ENCODE assay signal across 26 cellular contexts in genomic region chr12:95830335-95831089, GRCh38. TPM values are rescaled to one million over a fixed set of nuclear protein-coding genes. Genes with fewer than 3 reads are reported as not detected.
A peak's percentile ranks its signal among the peaks of the same experiment; 100 is the strongest.
DNase-seq lines count a peak whose midpoint lies in the region; ATAC-seq, FAIRE-seq and TF ChIP-seq lines count a peak whose summit lies in the region.
"Had no signal": no experiment of that assay in that cellular context is flagged by ENCODE, and none has a peak within 500 bp of the region (broad histone marks: within the 10 kb centered on the region; RNA-seq: fewer than 3 reads in every experiment).

No MANE protein-coding gene starts in this region.

- no peak overlapping the region for H3K4me3 Mint-ChIP-seq in activated naive CD4-positive, alpha-beta T cell treated with anti-CD3 and anti-CD28 coated beads for 36 hours
- H3K4me3 Mint-ChIP-seq in activated T-helper 17 cell treated with anti-CD3 and anti-CD28 coated beads, Interleukin-2, amount 50 U/mL, for 72 hours, result no peak overlapping the region
- H3K4me3 Mint-ChIP-seq: CD4-positive, alpha-beta T cell had no signal

- ATAC-seq in activated naive CD4-positive, alpha-beta T cell treated with anti-CD3 and anti-CD28 coated beads, Interleukin-2, amount 50 U/mL, for 72 hours, result peak; percentile 28 to 88
- ATAC-seq in HG02610 (IDR thresholded peaks at IDR 0.05; ENCODE audit: unreplicated experiment), result peak; percentile 79
- peak; percentile 88 for ATAC-seq in activated T-helper 17 cell treated with anti-CD3 and anti-CD28 coated beads, Interleukin-2, amount 50 U/mL, for 72 hours (replicated peaks)
- ATAC-seq in GM21367 (IDR thresholded peaks at IDR 0.05; ENCODE audit: unreplicated experiment), result no peak
- ATAC-seq: A549, HCT116 had no signal

- DNase-seq in activated naive CD4-positive, alpha-beta T cell treated with anti-CD3 and anti-CD28 coated beads, Interleukin-2, amount 50 U/mL, for 72 hours (ENCODE audit: low spot score in 2 of 2), result no peak
- DNase-seq in activated naive CD4-positive, alpha-beta T cell treated with anti-CD3 and anti-CD28 coated beads for 36 hours, result no peak
- DNase-seq in iPS-NIHi11 (ENCODE audit: low spot score) (no peak), GM12891 (ENCODE audit: insufficient read length, low spot score) (no peak)
- DNase-seq: BE2C; CD4-positive, alpha-beta T cell; COR-L47; DMS79; IMR-90; NCI-H1105; NCI-H146; NCI-H2029; NCI-H2171; NCI-H446; NCI-H526; OCI-M1; SJCRH30 had no signal

- H3K4me1 Mint-ChIP-seq in activated naive CD4-positive, alpha-beta T cell treated with anti-CD3 and anti-CD28 coated beads for 36 hours (ENCODE audit: low read depth), result peaks cover 8% of the 10 kb centered on the region
- H3K4me1 Mint-ChIP-seq in activated T-helper 17 cell treated with anti-CD3 and anti-CD28 coated beads, Interleukin-2, amount 50 U/mL, for 72 hours, result no peaks in the 10 kb centered on the region

- H3K27ac Mint-ChIP-seq in activated naive CD4-positive, alpha-beta T cell treated with anti-CD3 and anti-CD28 coated beads, Interleukin-2, amount 50 U/mL, for 72 hours, result peak overlapping the region in 1 of 2 donors; percentile 38
- H3K27ac Mint-ChIP-seq in activated naive CD4-positive, alpha-beta T cell treated with anti-CD3 and anti-CD28 coated beads for 36 hours, result no peak overlapping the region
- no peak overlapping the region for H3K27ac Mint-ChIP-seq in activated T-helper 17 cell treated with anti-CD3 and anti-CD28 coated beads, Interleukin-2, amount 50 U/mL, for 72 hours
- H3K27ac Mint-ChIP-seq: CD4-positive, alpha-beta T cell had no signal

- TF ChIP-seq POLR2A in GM12891 (IDR thresholded peaks at IDR 0.05; ENCODE audit: low read depth, low read length), result no peak

- peaks cover 8% of the 10 kb centered on the region for H3K27me3 Mint-ChIP-seq in activated naive CD4-positive, alpha-beta T cell treated with anti-CD3 and anti-CD28 coated beads for 36 hours (ENCODE audit: low read depth)
- H3K27me3 Mint-ChIP-seq in activated T-helper 17 cell treated with anti-CD3 and anti-CD28 coated beads, Interleukin-2, amount 50 U/mL, for 72 hours, result peaks cover 4% of the 10 kb centered on the region

- H3K36me3 Mint-ChIP-seq in activated naive CD4-positive, alpha-beta T cell treated with anti-CD3 and anti-CD28 coated beads, Interleukin-2, amount 50 U/mL, for 72 hours, result no peaks in the 10 kb centered on the region
- H3K36me3 Mint-ChIP-seq in activated naive CD4-positive, alpha-beta T cell treated with anti-CD3 and anti-CD28 coated beads for 36 hours (ENCODE audit: low read depth), result no peaks in the 10 kb centered on the region
- H3K36me3 Mint-ChIP-seq in activated T-helper 17 cell treated with anti-CD3 and anti-CD28 coated beads, Interleukin-2, amount 50 U/mL, for 72 hours (ENCODE audit: low read depth), result no peaks in the 10 kb centered on the region

- intact Hi-C loops in activated naive CD4-positive, alpha-beta T cell treated with anti-CD3 and anti-CD28 coated beads for 36 hours (cut with micrococcal nuclease), result no loop called here

- FAIRE-seq in GM12891 (lab: Jason Lieb, UNC), result no peak
- FAIRE-seq: A549, GM12892, GM18507, H1, RCC 7860 had no signal

- no peaks in the 10 kb centered on the region for H3K9me3 Mint-ChIP-seq in activated naive CD4-positive, alpha-beta T cell treated with anti-CD3 and anti-CD28 coated beads, Interleukin-2, amount 50 U/mL, for 72 hours
- H3K9me3 Mint-ChIP-seq in activated naive CD4-positive, alpha-beta T cell treated with anti-CD3 and anti-CD28 coated beads for 36 hours, result no peaks in the 10 kb centered on the region
- no peaks in the 10 kb centered on the region for H3K9me3 Mint-ChIP-seq in activated T-helper 17 cell treated with anti-CD3 and anti-CD28 coated beads, Interleukin-2, amount 50 U/mL, for 72 hours
- H3K9me3 Mint-ChIP-seq: CD4-positive, alpha-beta T cell had no signal

- CTCF ChIA-PET in activated naive CD4-positive, alpha-beta T cell treated with anti-CD3 and anti-CD28 coated beads for 36 hours (lab: Charles Lee), result interaction anchor here (0.5 to 0.9 kb wide), 3 partner anchors 17 to 400 kb away, joined by 3 read pairs; no protein-coding TSS in a partner anchor

TF ChIP-seq in GM12891, 5 proteins besides CTCF, POLR2A, EP300 and RAD21:
- no peak for TF ChIP-seq SPI1 (IDR thresholded peaks at IDR 0.05; ENCODE audit: low read depth, low read length)
- TF ChIP-seq PAX5 (IDR thresholded peaks at IDR 0.05; ENCODE audit: insufficient read depth, low read length, severe bottlenecking), result no peak

RNA-seq across cellular contexts. Expression of gene SNRPF, which starts 28.2 kb away (rescaled TPM):
- total RNA-seq in activated naive CD4-positive, alpha-beta T cell treated with anti-CD3 and anti-CD28 coated beads, Interleukin-2, amount 50 U/mL, for 72 hours, result 10 to 100 TPM; 43.9 to 56.2 TPM
- 10 to 100 TPM; 57.4 to 59.9 TPM for total RNA-seq in activated naive CD4-positive, alpha-beta T cell treated with anti-CD3 and anti-CD28 coated beads for 36 hours
- 10 to 100 TPM; 35.0 to 52.3 TPM for total RNA-seq in activated T-helper 17 cell treated with anti-CD3 and anti-CD28 coated beads, Interleukin-2, amount 50 U/mL, for 72 hours
- polyA plus RNA-seq in GM12891 (2012; ENCODE audit: low read depth, missing spikeins), result 77.1 TPM

RNA-seq across cellular contexts. Expression of gene NTN4, which starts 39.9 kb away (rescaled TPM):
- not detected for total RNA-seq in activated naive CD4-positive, alpha-beta T cell treated with anti-CD3 and anti-CD28 coated beads, Interleukin-2, amount 50 U/mL, for 72 hours
- not detected for total RNA-seq in activated naive CD4-positive, alpha-beta T cell treated with anti-CD3 and anti-CD28 coated beads for 36 hours
- under 1 TPM; 0.06 to 0.34 TPM for total RNA-seq in activated T-helper 17 cell treated with anti-CD3 and anti-CD28 coated beads, Interleukin-2, amount 50 U/mL, for 72 hours
- polyA plus RNA-seq in GM12891 (2012; ENCODE audit: low read depth, missing spikeins), result not detected
